ENCODE assay signal across 22 cellular contexts in the genomic region with DNA sequence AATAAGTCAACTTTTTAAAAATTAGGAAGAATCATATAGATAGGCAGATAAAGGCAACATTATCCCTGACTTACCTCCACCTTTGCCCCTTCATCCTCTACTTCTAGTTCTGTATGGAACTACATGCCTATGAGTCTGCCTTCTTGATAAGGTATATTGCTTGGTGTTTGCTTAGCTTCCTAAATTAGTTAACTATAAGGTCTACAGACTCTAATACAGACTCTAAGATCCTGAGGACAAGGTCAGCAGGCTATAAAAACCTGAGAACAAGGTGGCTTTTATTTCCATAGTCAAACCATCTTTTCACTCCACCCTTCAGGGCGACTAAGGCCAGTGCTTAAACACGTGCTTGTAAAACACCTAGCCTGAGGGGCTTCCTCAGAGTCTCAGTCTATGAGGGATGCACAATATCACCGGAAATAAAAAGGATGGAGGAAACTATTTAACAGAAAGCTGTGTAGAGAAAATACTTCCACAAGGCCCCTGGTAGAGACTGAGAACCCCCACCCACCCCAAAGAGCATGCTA. TPM values are rescaled to one million over a fixed set of nuclear protein-coding genes. Genes with fewer than 3 reads are reported as not detected.
A peak's percentile ranks its signal among the peaks of the same experiment; 100 is the strongest.
DNase-seq lines count a peak whose midpoint lies in the region; ATAC-seq and TF ChIP-seq lines count a peak whose summit lies in the region.
"Had no signal": no experiment of that assay in that cellular context is flagged by ENCODE, and none has a peak within 500 bp of the region (broad histone marks: within the 10 kb centered on the region; RNA-seq: fewer than 3 reads in every experiment).

No MANE protein-coding gene starts in this region.

- H3K4me1 ChIP-seq in heart right ventricle (peaks cover 0 to 6% (median 0%) of the 10 kb centered on the region in 9 donors), Panc1 (ENCODE audit: control insufficient read depth, insufficient read depth, low read length) (no peaks in the 10 kb centered on the region), hepatocyte (ENCODE audit: insufficient read depth) (peaks cover 17% of the 10 kb centered on the region)
- H3K4me1 ChIP-seq: A549, BLaER1 had no signal

- no peak for TF ChIP-seq CTCF in heart right ventricle (IDR thresholded peaks at IDR 0.05)
- TF ChIP-seq CTCF in Panc1 (IDR thresholded peaks at IDR 0.05): no peak
- no peak for TF ChIP-seq CTCF in hepatocyte (IDR thresholded peaks at IDR 0.05; ENCODE audit: poor library complexity)
- TF ChIP-seq CTCF in type B pancreatic cell (conservative IDR thresholded peaks at IDR 0.05): no peak

- intact Hi-C loops in Right ventricle myocardium superior (cut with DNase I) (no loop called here), heart right ventricle (cut with DNase I) (no loop called here), Panc1 (cut with micrococcal nuclease; ENCODE audit: unreplicated experiment) (no loop called here)

- DNase-seq in Right ventricle myocardium superior (no peak), heart right ventricle (no peak), Panc1 (ENCODE audit: low read depth, low spot score) (no peak), hepatocyte (ENCODE audit: low spot score) (no peak), type B pancreatic cell (ENCODE audit: extremely low spot score, unreplicated experiment) (no peak), NCI-H524 (lab: John Stamatoyannopoulos, UW) (no peak)
- DNase-seq: CD4-positive, alpha-beta memory T cell; DMS 273 treated with DMSO at 0.1 percent for 48 hours; DMS53; DND-41; EL; GM23248; IMR-90 had no signal

- CTCF ChIA-PET in Panc1 (lab: Charles Lee): no interaction called here

- H3K27me3 Mint-ChIP-seq in type B pancreatic cell: no peaks in the 10 kb centered on the region
- H3K27me3 Mint-ChIP-seq: CD4-positive, alpha-beta memory T cell had no signal

- BruUV-seq in Panc1 (replicated peaks; lab: Mats Ljungman, UMichigan): no TSS peak

- in situ Hi-C loops in Panc1 (cut with HindIII; ENCODE audit: low pct_unique_long_range_greater_than_20kb, low sequenced_read_pairs): no loop called here

- peaks cover 7% of the 10 kb centered on the region for H3K9me3 Mint-ChIP-seq in type B pancreatic cell
- H3K9me3 Mint-ChIP-seq: CD14-positive monocyte; CD4-positive, alpha-beta memory T cell had no signal

- H3K27me3 ChIP-seq in heart right ventricle (no peaks in the 10 kb centered on the region), Panc1 (ENCODE audit: control insufficient read depth, insufficient read depth, low read length) (no peaks in the 10 kb centered on the region), hepatocyte (no peaks in the 10 kb centered on the region)
- H3K27me3 ChIP-seq: BLaER1 had no signal

- no peak overlapping the region for H2AFZ ChIP-seq in hepatocyte
- H2AFZ ChIP-seq: GM23248 had no signal

- ATAC-seq in Right ventricle myocardium superior (ENCODE audit: poor library complexity) (peak; percentile 29), heart right ventricle (no peak), Panc1 (peak; percentile 31; the same call in 1 of the 2 replicates), HG02678 (IDR thresholded peaks at IDR 0.05; ENCODE audit: unreplicated experiment) (no peak), GM19324 (IDR thresholded peaks at IDR 0.05; ENCODE audit: low FRiP score, unreplicated experiment) (no peak)
- ATAC-seq: A549, GM12878 had no signal

- no peak overlapping the region for H3K4me2 ChIP-seq in hepatocyte
- H3K4me2 ChIP-seq: A549, BLaER1 had no signal

- peak overlapping the region; percentile 14 for H3K27ac Mint-ChIP-seq in type B pancreatic cell
- H3K27ac Mint-ChIP-seq: CD14-positive monocyte had no signal

- H3K9me3 ChIP-seq in heart right ventricle: no peaks in the 10 kb centered on the region
- no peaks in the 10 kb centered on the region for H3K9me3 ChIP-seq in Panc1 (ENCODE audit: control insufficient read depth, insufficient read depth, low read depth, low read length)
- H3K9me3 ChIP-seq in hepatocyte (ENCODE audit: low read depth): no peaks in the 10 kb centered on the region
- H3K9me3 ChIP-seq: A549, BLaER1, HAP-1 had no signal

- H3K36me3 ChIP-seq in heart right ventricle (peaks cover 0 to 35% (median 12%) of the 10 kb centered on the region in 9 donors), Panc1 (ENCODE audit: control insufficient read depth, insufficient read depth, low read length) (peaks cover 9% of the 10 kb centered on the region), hepatocyte (replicated peaks; ENCODE audit: insufficient read depth, low read depth) (no peaks in the 10 kb centered on the region)

- peaks cover 9% of the 10 kb centered on the region for H3K36me3 Mint-ChIP-seq in type B pancreatic cell

- no peak overlapping the region for H3K4me3 ChIP-seq in heart right ventricle
- H3K4me3 ChIP-seq in Panc1 (ENCODE audit: low read depth in 2 of 2, low read length in 2 of 2): no peak overlapping the region
- H3K4me3 ChIP-seq in hepatocyte: no peak overlapping the region
- H3K4me3 ChIP-seq: A549, BLaER1, GM12878, GM23248, HAP-1 had no signal

- no peaks in the 10 kb centered on the region for H3K79me2 ChIP-seq in hepatocyte

- peaks cover 25% of the 10 kb centered on the region for H3K4me1 Mint-ChIP-seq in type B pancreatic cell (ENCODE audit: unreplicated experiment)

- 91 to 93% methylated on average over 3 of the region's 3 CpGs for WGBS in heart right ventricle, 2 donors
- WGBS in hepatocyte (ENCODE audit: low lambda C conversion rate, missing lambda C conversion rate): 33% methylated on average over 3 of the region's 3 CpGs

- H3K27ac ChIP-seq in heart right ventricle: no peak overlapping the region
- H3K27ac ChIP-seq in Panc1 (ENCODE audit: low read length): no peak overlapping the region
- H3K27ac ChIP-seq in hepatocyte: peak overlapping the region; percentile 3
- H3K27ac ChIP-seq: 22Rv1, A549, BLaER1, GM23248 had no signal

- H3K9me2 ChIP-seq in hepatocyte (replicated peaks; ENCODE audit: insufficient read depth): no peaks in the 10 kb centered on the region

- H3K4me3 Mint-ChIP-seq in type B pancreatic cell: no peak overlapping the region
- H3K4me3 Mint-ChIP-seq: CD14-positive monocyte; CD4-positive, alpha-beta memory T cell had no signal

- POLR2A ChIA-PET in Panc1 (lab: Charles Lee): interaction anchor here (0.6 kb wide), 1 partner anchor 13 kb away, joined by 10 read pairs; no protein-coding TSS in a partner anchor

- H4K20me1 ChIP-seq in hepatocyte (ENCODE audit: insufficient read depth, poor library complexity, severe bottlenecking): no peaks in the 10 kb centered on the region
- H4K20me1 ChIP-seq: BLaER1 had no signal

RNA-seq across cellular contexts. Expression of a gene that starts 36.1 kb away (rescaled TPM):
- total RNA-seq in Right ventricle myocardium superior: not detected
- total RNA-seq in heart right ventricle: under 1 TPM in 1 of 10 donors, not detected in 9; 0.17 TPM
- polyA plus RNA-seq in heart right ventricle: under 1 TPM; 0.03 to 0.07 TPM
- total RNA-seq in Panc1 (2021; ENCODE audit: unreplicated experiment): 1.4 TPM
- 0.55 TPM for polyA plus RNA-seq in Panc1 (2012; ENCODE audit: insufficient read length)
- 32.7 and 52.5 TPM in 2 replicates for total RNA-seq in hepatocyte
- polyA plus RNA-seq in hepatocyte: 43.8 and 57.9 TPM in 2 replicates
- total RNA-seq in type B pancreatic cell (ENCODE audit: low replicate concordance): 195 and 227 TPM in 2 replicates
- total RNA-seq: CD4-positive, alpha-beta memory T cell; GM23248; H4; IMR-90 had no signal
- polyA plus RNA-seq: CD14-positive monocyte; CD4-positive, alpha-beta memory T cell; GM23248 had no signal

Comparison
In these comparisons a context has a peak if more than half of its experiments do, and no peak if none do; other contexts are left out.
1. ATAC-seq: peak in Right ventricle myocardium superior (single experiment) and Panc1 (single experiment); none in heart right ventricle (0 of 8), HG02678 (single experiment) and GM19324 (single experiment).
2. RNA of a gene that starts 36.1 kb away (total RNA-seq): 195 to 227 TPM in type B pancreatic cell and 32.7 to 52.5 TPM in hepatocyte; 1.4 TPM in Panc1 (single experiment), 0.17 TPM in heart right ventricle and not detected in Right ventricle myocardium superior (single experiment); every median in the first group is over 10 times any median in the second.